ENCODE assay signal across 10 cellular contexts in the genomic region with DNA sequence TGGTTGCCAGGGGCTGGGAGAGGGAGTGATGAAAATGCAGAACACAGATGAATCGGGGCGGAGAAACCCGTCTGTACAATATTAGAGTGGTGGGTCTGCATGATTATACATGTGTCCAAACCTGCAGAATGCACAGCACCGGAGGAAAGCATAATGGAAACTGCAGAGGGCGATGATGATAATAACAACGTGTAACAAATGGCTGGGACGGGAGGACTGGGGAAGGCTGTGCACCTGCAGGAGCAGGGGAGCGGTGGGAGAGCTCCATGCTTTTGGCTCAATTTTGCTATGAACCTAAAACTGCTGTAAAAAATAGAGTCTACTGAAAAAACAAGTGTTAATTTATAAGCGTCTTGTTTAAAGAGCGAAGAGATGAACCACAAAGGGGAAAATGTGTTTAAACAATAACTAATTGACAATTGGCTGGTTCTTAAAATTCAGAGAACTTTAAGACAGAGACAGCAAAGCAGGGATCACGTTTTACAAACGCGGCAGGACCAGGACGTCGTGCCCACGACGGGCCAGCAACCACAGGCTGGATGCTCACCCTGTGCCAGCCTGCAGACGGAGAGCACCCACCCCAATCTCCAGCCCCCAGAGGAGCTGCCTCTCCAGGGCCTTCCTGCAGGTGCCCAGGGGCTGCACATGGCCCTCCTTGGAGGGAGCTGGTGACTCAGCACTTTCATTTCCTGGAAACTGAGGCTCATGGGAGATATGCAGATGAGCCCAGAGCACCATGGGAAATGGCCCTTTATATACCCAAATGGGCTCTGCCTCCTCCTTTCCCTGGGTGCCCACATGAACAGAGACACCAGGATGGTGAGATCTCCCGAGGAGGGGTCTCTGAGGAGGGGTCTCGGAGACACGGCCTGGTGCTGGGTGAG. TPM values are rescaled to one million over a fixed set of nuclear protein-coding genes. Genes with fewer than 3 reads are reported as not detected.
A peak's percentile ranks its signal among the peaks of the same experiment; 100 is the strongest.
DNase-seq lines count a peak whose midpoint lies in the region; ATAC-seq, FAIRE-seq and TF ChIP-seq lines count a peak whose summit lies in the region.
"Had no signal": no experiment of that assay in that cellular context is flagged by ENCODE, and none has a peak within 500 bp of the region (broad histone marks: within the 10 kb centered on the region; RNA-seq: fewer than 3 reads in every experiment).

A gene with protein sequence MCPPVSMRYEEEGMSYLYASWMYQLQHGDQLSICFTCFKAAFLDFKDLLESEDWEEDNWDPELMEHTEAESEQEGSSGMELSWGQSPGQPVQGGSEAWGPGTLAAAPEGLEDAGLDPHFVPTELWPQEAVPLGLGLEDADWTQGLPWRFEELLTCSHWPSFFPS (plus strand): TSS at position 781 of the 884 bp plus-strand sequence. CDS start 2,904 bp downstream, outside the sequence.

- DNase-seq in CD4-positive, alpha-beta T cell, result no peak
- DNase-seq in GM12891 (ENCODE audit: insufficient read length, low spot score) (no peak), NCI-H345 (lab: John Stamatoyannopoulos, UW) (peak; percentile 68), cerebellar cortex (ENCODE audit: low spot score) (peak; percentile 62), head of caudate nucleus (no peak), NCI-H2029 treated with DMSO at 0.1 percent for 48 hours (lab: John Stamatoyannopoulos, UW) (no peak)
- no peak for DNase-seq in activated CD4-positive, alpha-beta T cell treated with anti-CD3 and anti-CD28 coated beads for 48 hours
- DNase-seq: body of pancreas, ovary had no signal

- peak; percentile 34 for ATAC-seq in CD4-positive, alpha-beta T cell (ENCODE audit: poor library complexity)
- ATAC-seq in HG03039 (IDR thresholded peaks at IDR 0.05; ENCODE audit: unreplicated experiment), result no peak
- ATAC-seq: body of pancreas had no signal

- TF ChIP-seq CTCF in CD4-positive, alpha-beta T cell (IDR thresholded peaks at IDR 0.05), result no peak

- peaks cover 6% of the 10 kb centered on the region for H3K4me1 Mint-ChIP-seq in CD4-positive, alpha-beta T cell (ENCODE audit: low read depth)

- peaks cover 8% of the 10 kb centered on the region for H3K27me3 ChIP-seq in CD4-positive, alpha-beta T cell (ENCODE audit: control insufficient read depth, insufficient read depth, low read length)
- H3K27me3 ChIP-seq: body of pancreas, ovary had no signal

- no peak within 1 kb of the TSS for H3K27ac ChIP-seq in CD4-positive, alpha-beta T cell (ENCODE audit: low read depth, low read length)
- H3K27ac ChIP-seq: body of pancreas, ovary had no signal

- no peak for TF ChIP-seq POLR2A in GM12891 (IDR thresholded peaks at IDR 0.05; ENCODE audit: low read depth, low read length)

- FAIRE-seq in GM12891 (lab: Jason Lieb, UNC), result no peak

- no peaks in the 10 kb centered on the region for H3K36me3 Mint-ChIP-seq in CD4-positive, alpha-beta T cell (ENCODE audit: low read depth)

- H3K9me3 Mint-ChIP-seq in CD4-positive, alpha-beta T cell, result no peaks in the 10 kb centered on the region

- H3K27me3 Mint-ChIP-seq in CD4-positive, alpha-beta T cell, result peaks cover 12% of the 10 kb centered on the region

- H3K27ac Mint-ChIP-seq in CD4-positive, alpha-beta T cell, result no peak within 1 kb of the TSS

- no peaks in the 10 kb centered on the region for H3K9me3 ChIP-seq in CD4-positive, alpha-beta T cell (ENCODE audit: control insufficient read depth, low read length)
- H3K9me3 ChIP-seq: body of pancreas, ovary had no signal

- CTCF ChIA-PET in CD4-positive, alpha-beta T cell (lab: Charles Lee), result interaction anchor here (0.9 to 1.0 kb wide), 2 partner anchors 38 to 57 kb away, joined by 3 to 4 read pairs; no protein-coding TSS in a partner anchor

- H3K4me3 Mint-ChIP-seq in CD4-positive, alpha-beta T cell, result no peak within 1 kb of the TSS

- intact Hi-C loops in CD4-positive, alpha-beta T cell (cut with DNase I, micrococcal nuclease), result no loop called here
- intact Hi-C loops in head of caudate nucleus (cut with DNase I), result no loop called here

- POLR2A ChIA-PET in CD4-positive, alpha-beta T cell (lab: Charles Lee), result interaction anchor here (0.6 kb wide), 1 partner anchor 9 kb away, joined by 5 read pairs; no protein-coding TSS in a partner anchor

TF ChIP-seq in GM12891, 5 proteins besides CTCF, POLR2A, EP300 and RAD21:
- TF ChIP-seq POU2F2 (IDR thresholded peaks at IDR 0.05; ENCODE audit: low read depth, low read length), result peak; percentile 97
- no peak for TF ChIP-seq SPI1 (IDR thresholded peaks at IDR 0.05; ENCODE audit: low read depth, low read length)

RNA-seq across cellular contexts. Expression of the gene that starts here (rescaled TPM):
- not detected for total RNA-seq in CD4-positive, alpha-beta T cell
- 0.10 TPM for polyA plus RNA-seq in GM12891 (2012; ENCODE audit: low read depth, missing spikeins)
- total RNA-seq: body of pancreas, ovary had no signal
- polyA plus RNA-seq: ovary had no signal

Comparison
In these comparisons a context has a peak if more than half of its experiments do, and no peak if none do; other contexts are left out.
1. Peak in ATAC-seq in CD4-positive, alpha-beta T cell; RNA of the gene not detected or under 1 TPM.
2. DNase-seq: peak in NCI-H345 (single experiment) and cerebellar cortex (single experiment); none in CD4-positive, alpha-beta T cell (0 of 10), GM12891 (single experiment), head of caudate nucleus (0 of 42), NCI-H2029 treated with DMSO at 0.1 percent for 48 hours (single experiment) and activated CD4-positive, alpha-beta T cell treated with anti-CD3 and anti-CD28 coated beads for 48 hours (single experiment).